Comparison of ENCODE assay signal across 25 cellular contexts in the genomic region with DNA sequence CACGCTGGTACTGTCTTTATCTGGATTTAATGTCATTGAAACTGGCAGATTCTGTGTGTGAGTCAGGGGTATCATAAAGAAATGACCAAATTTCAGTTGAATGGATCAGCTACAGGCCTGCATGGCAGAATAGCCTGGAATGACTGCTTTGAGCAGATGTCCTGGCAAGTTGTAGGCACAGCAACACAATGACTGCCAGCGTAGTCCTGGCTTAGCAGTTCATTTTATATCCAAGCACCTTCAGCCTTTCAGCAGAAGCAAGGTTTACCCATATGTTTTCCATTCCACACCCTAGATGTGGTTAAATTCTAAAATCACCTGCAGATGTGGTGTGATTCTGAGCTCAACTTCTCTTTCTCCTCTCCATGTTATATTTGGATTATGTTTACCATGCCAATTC. TPM values are rescaled to one million over a fixed set of nuclear protein-coding genes. Genes with fewer than 3 reads are reported as not detected.
"Had no signal": no experiment of that assay in that cellular context is flagged by ENCODE, and none has a peak within 500 bp of the region (broad histone marks: within the 10 kb centered on the region; RNA-seq: fewer than 3 reads in every experiment).

No MANE protein-coding gene starts in this region.

- H3K4me1 ChIP-seq: left ventricle myocardium inferior, pancreas, prostate gland, stomach, testis, thyroid gland, transverse colon, upper lobe of left lung had no signal

- H3K27ac Mint-ChIP-seq: naive thymus-derived CD8-positive, alpha-beta T cell; stimulated activated naive B cell treated with anti-CD40 and anti-IgM and Interleukin-4, amounts not matched to agents 10 μg/mL and 1 μg/mL and 100 μg/mL, for 72 hours had no signal

- H3K4me3 Mint-ChIP-seq: naive thymus-derived CD8-positive, alpha-beta T cell; nephron; neural crest cell; stimulated activated naive B cell treated with anti-CD40 and anti-IgM and Interleukin-4, amounts not matched to agents 10 μg/mL and 1 μg/mL and 100 μg/mL, for 72 hours had no signal

- DNase-seq: islet precursor cell; left ventricle myocardium inferior; naive thymus-derived CD8-positive, alpha-beta T cell; nucleus accumbens; pancreas; posterior cingulate gyrus; retina; right cardiac atrium; stimulated activated CD4-positive, alpha-beta T cell treated with anti-CD3 and anti-CD28 coated beads, Interleukin-12 subunit alpha, Interleukin-12 subunit beta, amount 100 ng/mL, for 4 hours; stimulated activated CD4-positive, alpha-beta T cell treated with anti-CD3 and anti-CD28 coated beads, Interleukin-15, amount 100 ng/mL, for 24 hours; stimulated activated CD4-positive, alpha-beta T cell treated with anti-CD3 and anti-CD28 coated beads, Interleukin-2, amount 100 ng/mL, for 24 hours; stimulated activated CD4-positive, alpha-beta T cell treated with anti-CD3 and anti-CD28 coated beads, Interleukin-4, amount 100 ng/mL, for 1 hour; stimulated activated naive B cell treated with anti-CD40 and anti-IgM and Interleukin-4, amounts not matched to agents 10 μg/mL and 1 μg/mL and 100 μg/mL, for 72 hours; stimulated activated naive CD8-positive, alpha-beta T cell treated with anti-CD3 and anti-CD28 coated beads, Interleukin-15, Interleukin-2, amounts not matched to agents 100 U/mL and 50 U/mL, for 24 hours; stomach; testis; thyroid gland; transverse colon; upper lobe of left lung had no signal

- H3K36me3 Mint-ChIP-seq: stimulated activated naive B cell treated with anti-CD40 and anti-IgM and Interleukin-4, amounts not matched to agents 10 μg/mL and 1 μg/mL and 100 μg/mL, for 72 hours had no signal

- H3K4me2 ChIP-seq: hepatocyte had no signal

- H3K4me3 ChIP-seq: hepatocyte, left ventricle myocardium inferior, lung, pancreas, prostate gland, skin epidermis, stomach, testis, thyroid gland, transverse colon, upper lobe of left lung had no signal

- H3K27ac ChIP-seq: hepatocyte, left ventricle myocardium inferior, pancreas, prostate gland, skin epidermis, stomach, testis, thyroid gland, transverse colon, upper lobe of left lung had no signal

- H3K36me3 ChIP-seq: left ventricle myocardium inferior, pancreas, prostate gland, stomach, thyroid gland, transverse colon, upper lobe of left lung had no signal

- H3K9me3 ChIP-seq: pancreas, prostate gland, stomach, testis, thyroid gland, transverse colon, upper lobe of left lung had no signal

- H3K27me3 Mint-ChIP-seq: stimulated activated naive B cell treated with anti-CD40 and anti-IgM and Interleukin-4, amounts not matched to agents 10 μg/mL and 1 μg/mL and 100 μg/mL, for 72 hours had no signal

- H2AFZ ChIP-seq: hepatocyte had no signal

- H3K4me1 Mint-ChIP-seq: naive thymus-derived CD8-positive, alpha-beta T cell; nephron; neural crest cell; stimulated activated naive B cell treated with anti-CD40 and anti-IgM and Interleukin-4, amounts not matched to agents 10 μg/mL and 1 μg/mL and 100 μg/mL, for 72 hours had no signal

- H3K79me2 ChIP-seq: hepatocyte had no signal

- H3K27me3 ChIP-seq: hepatocyte, pancreas, stomach, testis, thyroid gland, transverse colon, upper lobe of left lung had no signal

- ATAC-seq: naive thymus-derived CD8-positive, alpha-beta T cell; pancreas; right cardiac atrium; stimulated activated naive B cell treated with anti-CD40 and anti-IgM and Interleukin-4, amounts not matched to agents 10 μg/mL and 1 μg/mL and 100 μg/mL, for 72 hours; stimulated activated naive CD8-positive, alpha-beta T cell treated with anti-CD3 and anti-CD28 coated beads, Interleukin-15, Interleukin-2, amounts not matched to agents 100 U/mL and 50 U/mL, for 24 hours had no signal

RNA-seq across cellular contexts. Expression of a gene that starts 22.3 kb away (rescaled TPM):
- total RNA-seq: naive thymus-derived CD8-positive, alpha-beta T cell had no signal
